Comparison of ENCODE assay signal across 1 cellular context in genomic region chr12:19382563-19382962, GRCh38.
TF ChIP-seq lines count a peak whose summit lies in the region.

No MANE protein-coding gene starts in this region.

TF ChIP-seq in WTC11, 78 proteins besides CTCF, POLR2A, EP300 and RAD21 (continued from another document):
- TF ChIP-seq USF2 (CRISPR knock-in tag; IDR thresholded peaks at IDR 0.05) (no peak), TCF7 (CRISPR knock-in tag; IDR thresholded peaks at IDR 0.05; ENCODE audit: low read depth) (no peak), FOXJ3 (CRISPR knock-in tag; IDR thresholded peaks at IDR 0.05; ENCODE audit: borderline replicate concordance) (no peak), TP53 (CRISPR knock-in tag; IDR thresholded peaks at IDR 0.05) (no peak), PRDM15 (CRISPR knock-in tag; IDR thresholded peaks at IDR 0.05) (no peak), SMAD3 (CRISPR knock-in tag; IDR thresholded peaks at IDR 0.05; ENCODE audit: borderline replicate concordance) (no peak), PREB (CRISPR knock-in tag; IDR thresholded peaks at IDR 0.05; ENCODE audit: borderline replicate concordance) (no peak)
TF ChIP-seq in WTC11: peak in this region for 0.
